Comparison of ENCODE assay signal across 2 cellular contexts in the genomic region with DNA sequence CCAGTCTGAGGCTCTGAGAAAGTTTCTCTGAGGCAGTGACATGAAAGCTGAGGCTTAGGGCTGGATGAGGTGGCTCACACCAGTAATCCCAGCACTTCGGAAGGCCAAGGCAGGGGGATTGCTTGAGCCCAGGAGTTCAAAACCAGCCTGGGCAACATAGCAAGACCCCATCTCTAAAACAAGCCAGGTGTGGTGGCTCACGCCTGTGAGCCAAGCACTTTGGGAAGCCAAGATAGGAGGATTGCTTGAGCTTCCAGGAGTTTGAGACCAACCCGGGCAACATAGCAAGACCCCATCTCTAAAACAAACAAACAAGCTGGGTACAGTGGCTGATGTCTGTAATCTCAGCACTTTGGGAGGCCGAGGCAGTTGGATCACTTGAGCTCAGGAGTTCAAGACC. TPM values are rescaled to one million over a fixed set of nuclear protein-coding genes. Genes with fewer than 3 reads are reported as not detected.
"Had no signal": no experiment of that assay in that cellular context is flagged by ENCODE, and none has a peak within 500 bp of the region (broad histone marks: within the 10 kb centered on the region; RNA-seq: fewer than 3 reads in every experiment).

No MANE protein-coding gene starts in this region.

RNA-seq across cellular contexts. Expression of a gene that starts 3.8 kb away (rescaled TPM):
- total RNA-seq: left lobe of liver; naive thymus-derived CD8-positive, alpha-beta T cell had no signal
